In the genomic region with DNA sequence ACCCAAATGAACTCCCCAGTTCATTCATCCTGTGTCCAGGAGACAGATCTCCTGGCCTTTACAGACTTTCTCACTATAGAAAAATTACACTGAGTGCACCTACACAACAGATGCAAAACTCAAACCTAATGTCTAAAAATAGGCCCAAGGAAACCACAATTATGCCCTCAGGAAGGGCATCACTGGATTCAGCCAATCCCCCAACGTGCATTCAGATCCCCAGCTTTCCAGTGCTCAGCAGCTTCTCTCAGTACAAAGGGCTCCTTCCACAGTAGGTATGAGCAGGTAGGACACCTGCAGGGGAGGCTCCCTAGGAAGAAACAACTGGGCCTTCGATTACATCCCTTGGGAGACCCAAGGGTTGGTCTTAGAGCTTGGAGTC, we compare ENCODE assay signal across 1 cellular context.
TF ChIP-seq lines count a peak whose summit lies in the region.

No MANE protein-coding gene starts in this region.

TF ChIP-seq in IMR-90, 13 proteins besides CTCF, POLR2A, EP300 and RAD21:
- TF ChIP-seq USF2 (IDR thresholded peaks at IDR 0.05; ENCODE audit: low read depth, low read length) (no peak), SMC3 (IDR thresholded peaks at IDR 0.05; ENCODE audit: low read depth, low read length) (no peak), CHD1 (IDR thresholded peaks at IDR 0.05; ENCODE audit: low read depth, low read length) (no peak), MAZ (IDR thresholded peaks at IDR 0.05; ENCODE audit: borderline replicate concordance, low read depth, low read length) (no peak), MAFK (IDR thresholded peaks at IDR 0.05; ENCODE audit: low read depth, low read length) (no peak), RFX5 (IDR thresholded peaks at IDR 0.05; ENCODE audit: low read depth, low read length) (no peak), MXI1 (IDR thresholded peaks at IDR 0.05; ENCODE audit: borderline replicate concordance, low read depth, low read length) (no peak), BHLHE40 (IDR thresholded peaks at IDR 0.05; ENCODE audit: low read depth, low read length) (no peak), FOS (IDR thresholded peaks at IDR 0.05; ENCODE audit: low read depth, low read length) (no peak)
- TF ChIP-seq, protein P1, sequence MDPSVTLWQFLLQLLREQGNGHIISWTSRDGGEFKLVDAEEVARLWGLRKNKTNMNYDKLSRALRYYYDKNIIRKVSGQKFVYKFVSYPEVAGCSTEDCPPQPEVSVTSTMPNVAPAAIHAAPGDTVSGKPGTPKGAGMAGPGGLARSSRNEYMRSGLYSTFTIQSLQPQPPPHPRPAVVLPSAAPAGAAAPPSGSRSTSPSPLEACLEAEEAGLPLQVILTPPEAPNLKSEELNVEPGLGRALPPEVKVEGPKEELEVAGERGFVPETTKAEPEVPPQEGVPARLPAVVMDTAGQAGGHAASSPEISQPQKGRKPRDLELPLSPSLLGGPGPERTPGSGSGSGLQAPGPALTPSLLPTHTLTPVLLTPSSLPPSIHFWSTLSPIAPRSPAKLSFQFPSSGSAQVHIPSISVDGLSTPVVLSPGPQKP (IDR thresholded peaks at IDR 0.05; ENCODE audit: borderline replicate concordance, low read depth, low read length): no peak
